ENCODE assay signal across 14 cellular contexts in genomic region chr3:152287898-152288576, GRCh38. TPM values are rescaled to one million over a fixed set of nuclear protein-coding genes. Genes with fewer than 3 reads are reported as not detected.
DNase-seq lines count a peak whose midpoint lies in the region; ATAC-seq, FAIRE-seq and TF ChIP-seq lines count a peak whose summit lies in the region.
"Had no signal": no experiment of that assay in that cellular context is flagged by ENCODE, and none has a peak within 500 bp of the region (broad histone marks: within the 10 kb centered on the region; RNA-seq: fewer than 3 reads in every experiment).

No MANE protein-coding gene starts in this region.

- ATAC-seq in activated T-helper 17 cell treated with anti-CD3 and anti-CD28 coated beads, Interleukin-2, amount 50 U/mL, for 72 hours (replicated peaks), result no peak
- no peak for ATAC-seq in HG02678 (IDR thresholded peaks at IDR 0.05; ENCODE audit: unreplicated experiment)
- ATAC-seq: activated CD4-positive, CD25-positive, alpha-beta regulatory T cell treated with anti-CD3 and anti-CD28 coated beads, Interleukin-2, amount 50 U/mL, for 24 hours; Right ventricle myocardium inferior had no signal

- peaks cover 56% of the 10 kb centered on the region for H3K4me1 Mint-ChIP-seq in activated T-helper 17 cell treated with anti-CD3 and anti-CD28 coated beads, Interleukin-2, amount 50 U/mL, for 72 hours

- H3K4me1 ChIP-seq in left ventricle myocardium inferior (peaks cover 96% of the 10 kb centered on the region), right atrium auricular region (peaks cover 0 to 86% of the 10 kb centered on the region in 2 donors), vagina (peaks cover 89% of the 10 kb centered on the region)
- H3K4me1 ChIP-seq: neural progenitor cell had no signal

- H3K4me3 Mint-ChIP-seq in activated T-helper 17 cell treated with anti-CD3 and anti-CD28 coated beads, Interleukin-2, amount 50 U/mL, for 72 hours, result peak overlapping the region; percentile 81
- H3K4me3 Mint-ChIP-seq: neural progenitor cell had no signal

- H3K27ac ChIP-seq in left ventricle myocardium inferior (replicated peaks) (peak overlapping the region; percentile 71), right atrium auricular region (peak overlapping the region in 1 of 2 donors; percentile 9), vagina (peak overlapping the region; percentile 6)
- H3K27ac ChIP-seq: neural progenitor cell had no signal

- H3K36me3 Mint-ChIP-seq in activated T-helper 17 cell treated with anti-CD3 and anti-CD28 coated beads, Interleukin-2, amount 50 U/mL, for 72 hours (ENCODE audit: low read depth), result peaks cover 58% of the 10 kb centered on the region

- H3K27ac Mint-ChIP-seq in activated T-helper 17 cell treated with anti-CD3 and anti-CD28 coated beads, Interleukin-2, amount 50 U/mL, for 72 hours, result peak overlapping the region; percentile 78
- H3K27ac Mint-ChIP-seq: neural progenitor cell had no signal

- no peak for TF ChIP-seq CTCF in left ventricle myocardium inferior (IDR thresholded peaks at IDR 0.05; ENCODE audit: borderline replicate concordance)
- no peak for TF ChIP-seq CTCF in right atrium auricular region (IDR thresholded peaks at IDR 0.05)
- TF ChIP-seq CTCF in vagina (IDR thresholded peaks at IDR 0.05), result no peak

- intact Hi-C loops in left ventricle myocardium inferior (cut with micrococcal nuclease) (no loop called here), vagina (cut with DNase I) (no loop called here)

- H3K9me3 Mint-ChIP-seq in activated T-helper 17 cell treated with anti-CD3 and anti-CD28 coated beads, Interleukin-2, amount 50 U/mL, for 72 hours, result no peaks in the 10 kb centered on the region

- peak; percentile 33 for FAIRE-seq in islet of Langerhans (lab: Jason Lieb, UNC)

- no peak for TF ChIP-seq POLR2A in vagina (IDR thresholded peaks at IDR 0.05)

- no peaks in the 10 kb centered on the region for H3K27me3 Mint-ChIP-seq in activated T-helper 17 cell treated with anti-CD3 and anti-CD28 coated beads, Interleukin-2, amount 50 U/mL, for 72 hours

- H3K36me3 ChIP-seq in left ventricle myocardium inferior (no peaks in the 10 kb centered on the region), right atrium auricular region (no peaks in the 10 kb centered on the region), vagina (no peaks in the 10 kb centered on the region)
- H3K36me3 ChIP-seq: neural progenitor cell had no signal

- DNase-seq in left ventricle myocardium inferior, result no peak
- DNase-seq in right atrium auricular region (ENCODE audit: low spot score), result no peak
- no peak for DNase-seq in vagina (ENCODE audit: extremely low spot score in 2 of 2)
- no peak for DNase-seq in NCI-H2107 treated with DMSO at 0.1 percent for 48 hours (lab: John Stamatoyannopoulos, UW; ENCODE audit: unreplicated experiment)
- DNase-seq in RKO (ENCODE audit: low spot score), result no peak
- DNase-seq: amygdala, MM.1S, substantia nigra had no signal

- H3K9me3 ChIP-seq in left ventricle myocardium inferior (replicated peaks) (no peaks in the 10 kb centered on the region), right atrium auricular region (no peaks in the 10 kb centered on the region), vagina (no peaks in the 10 kb centered on the region)

- H3K4me3 ChIP-seq in left ventricle myocardium inferior (peak overlapping the region; percentile 8), right atrium auricular region (no peak overlapping the region), vagina (no peak overlapping the region)
- H3K4me3 ChIP-seq: neural progenitor cell had no signal

- H3K27me3 ChIP-seq in left ventricle myocardium inferior (ENCODE audit: low read depth) (no peaks in the 10 kb centered on the region), right atrium auricular region (no peaks in the 10 kb centered on the region), vagina (no peaks in the 10 kb centered on the region)
- H3K27me3 ChIP-seq: neural progenitor cell had no signal

RNA-seq across cellular contexts. Expression of gene MBNL1, which starts 19.3 kb away (rescaled TPM):
- total RNA-seq in left ventricle myocardium inferior (172 TPM), right atrium auricular region (100 to 1,000 TPM; 199 to 327 TPM), vagina (311 TPM)
- total RNA-seq in activated T-helper 17 cell treated with anti-CD3 and anti-CD28 coated beads, Interleukin-2, amount 50 U/mL, for 72 hours, result 100 to 1,000 TPM; 322 to 452 TPM
